16 cellular contexts compared by ENCODE assay signal in genomic region chr2:32504877-32505478, GRCh38.
DNase-seq lines count a peak whose midpoint lies in the region; ATAC-seq, FAIRE-seq and TF ChIP-seq lines count a peak whose summit lies in the region.
"Had no signal": no experiment of that assay in that cellular context is flagged by ENCODE, and none has a peak within 500 bp of the region (broad histone marks: within the 10 kb centered on the region; RNA-seq: fewer than 3 reads in every experiment).

No MANE protein-coding gene starts in this region.

- H3K4me1 Mint-ChIP-seq in WTC11: no peaks in the 10 kb centered on the region
- H3K4me1 Mint-ChIP-seq in immature natural killer cell: peaks cover 0 to 6% of the 10 kb centered on the region in 2 donors

- 93% methylated on average over 3 of the region's 3 CpGs for WGBS in A549 (ENCODE audit: missing lambda C conversion rate)

- no peak overlapping the region for H3K4me3 ChIP-seq in A549
- H3K4me3 ChIP-seq: BLaER1 had no signal

- H3K9me3 Mint-ChIP-seq in WTC11: no peaks in the 10 kb centered on the region
- no peaks in the 10 kb centered on the region for H3K9me3 Mint-ChIP-seq in immature natural killer cell
- H3K9me3 Mint-ChIP-seq: CD14-positive monocyte; CD4-positive, alpha-beta memory T cell had no signal

- POLR2A ChIA-PET in A549 (lab: Yijun Ruan, JAX): interaction anchor here (0.6 kb wide), 1 partner anchor 893 kb away, joined by 3 read pairs; no protein-coding TSS in a partner anchor
- POLR2A ChIA-PET in WTC11 (lab: Charles Lee): interaction anchor here (0.6 kb wide), 1 partner anchor 9 kb away, joined by 4 read pairs; no protein-coding TSS in a partner anchor

- H3K4me3 Mint-ChIP-seq in WTC11 (no peak overlapping the region), immature natural killer cell (no peak overlapping the region)
- H3K4me3 Mint-ChIP-seq: CD14-positive monocyte; CD4-positive, alpha-beta memory T cell had no signal

- H3K36me3 Mint-ChIP-seq in WTC11 (peaks cover 42% of the 10 kb centered on the region), immature natural killer cell (peaks cover 0 to 30% (median 21%) of the 10 kb centered on the region in 3 donors)

- no peak for TF ChIP-seq POLR2A in A549 (IDR thresholded peaks at IDR 0.05; ENCODE audit: low read length)

- FAIRE-seq in A549 (lab: Jason Lieb, UNC) (no peak), islet of Langerhans (lab: Jason Lieb, UNC) (peak; percentile 69)

- H3K4me2 ChIP-seq in A549: no peak overlapping the region
- H3K4me2 ChIP-seq: BLaER1 had no signal

- H3K4me1 ChIP-seq in A549: no peaks in the 10 kb centered on the region
- H3K4me1 ChIP-seq: BLaER1 had no signal

- peak; percentile 68 to 71; a peak in 5 of 6 replicates for ATAC-seq in A549
- peak; percentile 43; the same call in 1 of the 2 replicates for ATAC-seq in WTC11
- ATAC-seq in GM18517 (IDR thresholded peaks at IDR 0.05; ENCODE audit: unreplicated experiment): no peak

- no peaks in the 10 kb centered on the region for H3K27me3 Mint-ChIP-seq in WTC11 (ENCODE audit: low read depth)
- peaks cover 0 to 3% (median 0%) of the 10 kb centered on the region in 3 donors for H3K27me3 Mint-ChIP-seq in immature natural killer cell (ENCODE audit: low read depth in 3 of 3)
- H3K27me3 Mint-ChIP-seq: CD4-positive, alpha-beta memory T cell had no signal

- no peaks in the 10 kb centered on the region for H3K9me3 ChIP-seq in A549
- H3K9me3 ChIP-seq: BLaER1 had no signal

- no peak overlapping the region for H3K27ac ChIP-seq in A549
- H3K27ac ChIP-seq: 22Rv1, BLaER1 had no signal

- TF ChIP-seq CTCF in A549 (IDR thresholded peaks at IDR 0.05): no peak
- no peak for TF ChIP-seq CTCF in WTC11 (IDR thresholded peaks at IDR 0.05)

- H3K27ac Mint-ChIP-seq in WTC11 (no peak overlapping the region), immature natural killer cell (peak overlapping the region in 3 of 6 donors; percentile 9 to 44 (median 20))

- DNase-seq in NCI-H82 (lab: John Stamatoyannopoulos, UW) (peak; percentile 5), NCI-H82 treated with DMSO at 0.1 percent for 48 hours (lab: John Stamatoyannopoulos, UW; ENCODE audit: unreplicated experiment) (no peak), A549 (ENCODE audit: low read depth in 1 of 2, low spot score in 1 of 2) (peak; percentile 9 to 18), WTC11 (ENCODE audit: low spot score) (no peak), immature natural killer cell (no peak)
- DNase-seq: CD4-positive, alpha-beta memory T cell; DMS153; DMS79; GDM1; GOT3; H7 had no signal

- CTCF ChIA-PET in A549 (lab: Yijun Ruan, JAX) (interaction anchor here (0.8 to 1.2 kb wide), 2 partner anchors 9 to 134 kb away, joined by 3 read pairs; no protein-coding TSS in a partner anchor), WTC11 (lab: Charles Lee) (no interaction called here)

- no peak for TF ChIP-seq EP300 in A549 (IDR thresholded peaks at IDR 0.05)

- TF ChIP-seq RAD21 in A549 (conservative IDR thresholded peaks at IDR 0.05 in 1 of 2, IDR thresholded peaks at IDR 0.05 in 1 of 2): no peak

TF ChIP-seq in A549, 52 proteins besides CTCF, POLR2A, EP300 and RAD21:
- TF ChIP-seq ZSCAN20 (CRISPR knock-in tag; IDR thresholded peaks at IDR 0.05) (no peak), JUNB (IDR thresholded peaks at IDR 0.05) (no peak), MAX (IDR thresholded peaks at IDR 0.05) (no peak), MAFK (IDR thresholded peaks at IDR 0.05; ENCODE audit: partially characterized antibody) (peak; percentile 63), MAZ (IDR thresholded peaks at IDR 0.05; ENCODE audit: borderline replicate concordance, low read depth, low read length) (no peak)
- TF ChIP-seq, protein P1, sequence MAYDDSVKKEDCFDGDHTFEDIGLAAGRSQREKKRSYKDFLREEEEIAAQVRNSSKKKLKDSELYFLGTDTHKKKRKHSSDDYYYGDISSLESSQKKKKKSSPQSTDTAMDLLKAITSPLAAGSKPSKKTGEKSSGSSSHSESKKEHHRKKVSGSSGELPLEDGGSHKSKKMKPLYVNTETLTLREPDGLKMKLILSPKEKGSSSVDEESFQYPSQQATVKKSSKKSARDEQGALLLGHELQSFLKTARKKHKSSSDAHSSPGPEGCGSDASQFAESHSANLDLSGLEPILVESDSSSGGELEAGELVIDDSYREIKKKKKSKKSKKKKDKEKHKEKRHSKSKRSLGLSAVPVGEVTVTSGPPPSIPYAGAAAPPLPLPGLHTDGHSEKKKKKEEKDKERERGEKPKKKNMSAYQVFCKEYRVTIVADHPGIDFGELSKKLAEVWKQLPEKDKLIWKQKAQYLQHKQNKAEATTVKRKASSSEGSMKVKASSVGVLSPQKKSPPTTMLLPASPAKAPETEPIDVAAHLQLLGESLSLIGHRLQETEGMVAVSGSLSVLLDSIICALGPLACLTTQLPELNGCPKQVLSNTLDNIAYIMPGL (CRISPR knock-in tag; IDR thresholded peaks at IDR 0.05; ENCODE audit: borderline replicate concordance): no peak

TF ChIP-seq in WTC11, 78 proteins besides CTCF, POLR2A, EP300 and RAD21:
- TF ChIP-seq, protein P2, sequence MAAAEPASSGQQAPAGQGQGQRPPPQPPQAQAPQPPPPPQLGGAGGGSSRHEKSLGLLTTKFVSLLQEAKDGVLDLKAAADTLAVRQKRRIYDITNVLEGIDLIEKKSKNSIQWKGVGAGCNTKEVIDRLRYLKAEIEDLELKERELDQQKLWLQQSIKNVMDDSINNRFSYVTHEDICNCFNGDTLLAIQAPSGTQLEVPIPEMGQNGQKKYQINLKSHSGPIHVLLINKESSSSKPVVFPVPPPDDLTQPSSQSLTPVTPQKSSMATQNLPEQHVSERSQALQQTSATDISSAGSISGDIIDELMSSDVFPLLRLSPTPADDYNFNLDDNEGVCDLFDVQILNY (CRISPR knock-in tag; IDR thresholded peaks at IDR 0.05): no peak
- TF ChIP-seq E2F1 (CRISPR knock-in tag; IDR thresholded peaks at IDR 0.05) (no peak), ZBTB21 (CRISPR knock-in tag; IDR thresholded peaks at IDR 0.05; ENCODE audit: borderline replicate concordance) (no peak), RORB (CRISPR knock-in tag; IDR thresholded peaks at IDR 0.05) (no peak), ATF2 (CRISPR knock-in tag; IDR thresholded peaks at IDR 0.05; ENCODE audit: borderline replicate concordance, low read depth) (no peak), ZNF416 (CRISPR knock-in tag; IDR thresholded peaks at IDR 0.05) (no peak), STAT6 (CRISPR knock-in tag; conservative IDR thresholded peaks at IDR 0.05; ENCODE audit: low read depth) (no peak), EMX1 (CRISPR knock-in tag; IDR thresholded peaks at IDR 0.05) (no peak), USF2 (CRISPR knock-in tag; IDR thresholded peaks at IDR 0.05) (no peak), ZNF121 (CRISPR knock-in tag; IDR thresholded peaks at IDR 0.05) (no peak), FOXK1 (CRISPR knock-in tag; IDR thresholded peaks at IDR 0.05) (no peak)

Comparison
In these comparisons a context has a peak if more than half of its experiments do, and no peak if none do; other contexts are left out.
1. DNase-seq: peak in NCI-H82 (single experiment) and A549 (2 of 2); none in NCI-H82 treated with DMSO at 0.1 percent for 48 hours (single experiment), WTC11 (single experiment) and immature natural killer cell (0 of 3).